18 cellular contexts compared by ENCODE assay signal in the genomic region with DNA sequence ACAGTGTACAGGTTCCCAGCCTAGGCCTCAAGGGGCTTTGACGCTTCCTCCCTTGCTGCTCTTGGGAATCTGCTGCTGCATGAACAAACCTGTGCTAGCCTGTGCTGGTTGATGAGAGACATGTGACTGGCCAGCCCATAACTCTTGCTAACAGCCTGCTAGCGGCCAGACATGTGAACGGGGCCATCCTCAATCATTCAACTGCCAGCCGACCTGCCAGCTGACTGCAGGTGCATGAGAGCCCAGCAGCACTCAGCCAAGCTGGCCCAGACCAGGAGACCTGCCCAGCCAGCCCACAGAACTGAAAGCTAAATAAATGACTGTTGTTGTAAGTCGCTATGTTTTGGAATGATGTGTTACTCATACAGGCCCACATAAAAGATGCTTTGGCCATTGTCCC.
A peak's percentile ranks its signal among the peaks of the same experiment; 100 is the strongest.
DNase-seq lines count a peak whose midpoint lies in the region; ATAC-seq and TF ChIP-seq lines count a peak whose summit lies in the region.
"Had no signal": no experiment of that assay in that cellular context is flagged by ENCODE, and none has a peak within 500 bp of the region (broad histone marks: within the 10 kb centered on the region; RNA-seq: fewer than 3 reads in every experiment).

No MANE protein-coding gene starts in this region.

- H3K4me1 ChIP-seq in mammary epithelial cell (ENCODE audit: insufficient read depth, low read length), result peaks cover 24% of the 10 kb centered on the region
- no peaks in the 10 kb centered on the region for H3K4me1 ChIP-seq in breast epithelium
- peaks cover 43% of the 10 kb centered on the region for H3K4me1 ChIP-seq in SJSA1 (replicated peaks)

- peak overlapping the region; percentile 22 for H3K4me2 ChIP-seq in mammary epithelial cell (ENCODE audit: insufficient read depth, low read depth, low read length)

- H3K27ac ChIP-seq in mammary epithelial cell (ENCODE audit: insufficient read depth, low read depth, low read length) (no peak overlapping the region), breast epithelium (no peak overlapping the region), SJSA1 (no peak overlapping the region)
- H3K27ac ChIP-seq: cardiac muscle cell, HL-60 had no signal

- TF ChIP-seq CTCF in mammary epithelial cell (conservative IDR thresholded peaks at IDR 0.05 in 1 of 2, IDR thresholded peaks at IDR 0.05 in 1 of 2; ENCODE audit: extremely low read depth in 1 of 2, insufficient read depth in 1 of 2, low read depth in 1 of 2, low read length in 2 of 2), result no peak
- TF ChIP-seq CTCF in breast epithelium (IDR thresholded peaks at IDR 0.05), result no peak

- DNase-seq in mammary epithelial cell (peak; percentile 77), breast epithelium (ENCODE audit: low spot score in 2 of 2) (no peak), SJSA1 (ENCODE audit: low read depth in 1 of 2, low spot score in 2 of 2) (peak; percentile 26 to 40), left kidney (ENCODE audit: low read depth, low spot score) (peak; percentile 84), ureter (ENCODE audit: low spot score) (peak; percentile 59), NCI-H2171 (lab: John Stamatoyannopoulos, UW) (no peak), inferior parietal cortex (ENCODE audit: extremely low spot score) (no peak)
- DNase-seq: activated naive CD4-positive, alpha-beta T cell treated with anti-CD3 and anti-CD28 coated beads for 36 hours; COR-L47; foreskin melanocyte; Karpas-422; midbrain; NCI-H226; occipital lobe; T-helper 1 cell had no signal

- H3K9me3 ChIP-seq in mammary epithelial cell (replicated peaks; ENCODE audit: insufficient read depth, low read length) (no peaks in the 10 kb centered on the region), breast epithelium (no peaks in the 10 kb centered on the region), SJSA1 (replicated peaks) (no peaks in the 10 kb centered on the region)

- no peak overlapping the region for H3K4me3 ChIP-seq in mammary epithelial cell (replicated peaks in 1 of 3; ENCODE audit: insufficient read depth in 1 of 3, low read depth in 2 of 3, low read length in 3 of 3)
- H3K4me3 ChIP-seq in breast epithelium, result no peak overlapping the region
- no peak overlapping the region for H3K4me3 ChIP-seq in SJSA1
- H3K4me3 ChIP-seq: cardiac muscle cell had no signal

- no peaks in the 10 kb centered on the region for H3K79me2 ChIP-seq in mammary epithelial cell (ENCODE audit: insufficient read depth, low read length)

- CTCF ChIA-PET in mammary epithelial cell (lab: Charles Lee; ENCODE audit: low non-redundant PET), result no interaction called here

- dilution Hi-C loops in mammary epithelial cell (cut with HindIII; ENCODE audit: low sequenced_read_pairs), result no loop called here

- TF ChIP-seq POLR2A in breast epithelium (IDR thresholded peaks at IDR 0.05), result no peak

- intact Hi-C loops in mammary epithelial cell (cut with micrococcal nuclease) (no loop called here), breast epithelium (cut with DNase I; ENCODE audit: low total_unique reads) (no loop called here)

- in situ Hi-C loops in mammary epithelial cell (cut with MboI; ENCODE audit: low sequenced_read_pairs in 2 of 2), result no loop called here

- no peak overlapping the region for H3K9ac ChIP-seq in mammary epithelial cell (ENCODE audit: insufficient read depth, low read length)

- H4K20me1 ChIP-seq in mammary epithelial cell (ENCODE audit: insufficient read depth, low read length), result no peaks in the 10 kb centered on the region

- peak overlapping the region; percentile 66 for H2AFZ ChIP-seq in mammary epithelial cell (ENCODE audit: low read depth, low read length)

- no peaks in the 10 kb centered on the region for H3K27me3 ChIP-seq in mammary epithelial cell (ENCODE audit: insufficient read depth, low read length)
- no peaks in the 10 kb centered on the region for H3K27me3 ChIP-seq in breast epithelium
- H3K27me3 ChIP-seq in SJSA1 (replicated peaks), result peaks cover 4% of the 10 kb centered on the region; the same call in 1 of the 2 replicates

- no peak for ATAC-seq in HG03469 (IDR thresholded peaks at IDR 0.05; ENCODE audit: unreplicated experiment)

- WGBS in mammary epithelial cell (ENCODE audit: low coverage, missing lambda C conversion rate), result 7% methylated on average over 3 of the region's 5 CpGs

- BruUV-seq in mammary epithelial cell (replicated peaks; lab: Mats Ljungman, UMichigan), result no TSS peak

- no peaks in the 10 kb centered on the region for H3K36me3 ChIP-seq in mammary epithelial cell (ENCODE audit: insufficient read depth, low read length)
- H3K36me3 ChIP-seq in breast epithelium, result no peaks in the 10 kb centered on the region
- H3K36me3 ChIP-seq in SJSA1, result no peaks in the 10 kb centered on the region
- H3K36me3 ChIP-seq: cardiac muscle cell had no signal

Comparison
In these comparisons a context has a peak if more than half of its experiments do, and no peak if none do; other contexts are left out.
1. DNase-seq: peak in mammary epithelial cell (single experiment), SJSA1 (2 of 2), left kidney (single experiment) and ureter (single experiment); none in breast epithelium (0 of 2), NCI-H2171 (single experiment) and inferior parietal cortex (single experiment).